ENCODE assay signal across 33 cellular contexts in genomic region chr13:49867834-49868233, GRCh38.
"Had no signal": no experiment of that assay in that cellular context is flagged by ENCODE, and none has a peak within 500 bp of the region (broad histone marks: within the 10 kb centered on the region; RNA-seq: fewer than 3 reads in every experiment).

No MANE protein-coding gene starts in this region.

- H3K4me3 ChIP-seq: MG63 had no signal

- H3K27me3 ChIP-seq: MG63 had no signal

- DNase-seq: Karpas-422, Kasumi-1, MM.1S, MV-4-11, NCI-H1048, NCI-H1092, NCI-H1092 treated with DMSO at 0.1 percent for 48 hours, NCI-H1105, NCI-H1105 treated with DMSO at 0.1 percent for 48 hours, NCI-H1417, NCI-H1417 treated with DMSO at 0.1 percent for 48 hours, NCI-H1436, NCI-H1436 treated with DMSO at 0.1 percent for 48 hours, NCI-H146, NCI-H1694, NCI-H1694 treated with DMSO at 0.1 percent for 48 hours, NCI-H187, NCI-H187 treated with DMSO at 0.1 percent for 48 hours, NCI-H1930, NCI-H2029, NCI-H2029 treated with DMSO at 0.1 percent for 48 hours, NCI-H2081, NCI-H2081 treated with DMSO at 0.1 percent for 48 hours, NCI-H2107, NCI-H2171, NCI-H2171 treated with DMSO at 0.1 percent for 48 hours, NCI-H2227 treated with DMSO at 0.1 percent for 48 hours, NCI-H226, NCI-H345, NCI-H446 treated with DMSO at 0.1 percent for 48 hours, NCI-H510A, NCI-H510A treated with DMSO at 0.1 percent for 48 hours had no signal

- H3K36me3 ChIP-seq: MG63 had no signal
